Comparison of ENCODE assay signal across 1 cellular context in genomic region chr4:37686373-37687174, GRCh38.
TF ChIP-seq lines count a peak whose summit lies in the region.

TSS of gene RELL1 (minus strand) at chr4:37686376. CDS start at chr4:37686287, 89 bp downstream.

TF ChIP-seq in K562, 482 proteins besides CTCF, POLR2A, EP300 and RAD21 (continued from another document and continues in another):
- TF ChIP-seq MGA (IDR thresholded peaks at IDR 0.05), result peak; percentile 85
- TF ChIP-seq VEZF1 (CRISPR knock-in tag; IDR thresholded peaks at IDR 0.05), result peak; percentile 77
- TF ChIP-seq NUFIP1 (IDR thresholded peaks at IDR 0.05; ENCODE audit: partially characterized antibody), result no peak
- peak; percentile 36; the same call in 1 of the 2 replicates for TF ChIP-seq ZBTB7A (IDR thresholded peaks at IDR 0.05; ENCODE audit: borderline replicate concordance, control insufficient read depth, low read depth, low read length)
- 0 out of 2 replicates have a peak, but pooled peaks have one; percentile 15 for TF ChIP-seq SMC3 (conservative IDR thresholded peaks at IDR 0.05; ENCODE audit: insufficient read depth, low read depth, low read length)
- TF ChIP-seq DNMT1 (IDR thresholded peaks at IDR 0.05), result no peak
- TF ChIP-seq ZKSCAN1 (IDR thresholded peaks at IDR 0.05; ENCODE audit: low read depth, low read length), result no peak
- TF ChIP-seq YY1 (IDR thresholded peaks at IDR 0.05; ENCODE audit: borderline replicate concordance in 1 of 3, control insufficient read depth in 1 of 3, extremely low read depth in 1 of 3, insufficient read depth in 3 of 3, insufficient read length in 1 of 3, insufficient replicate concordance in 2 of 3, low read depth in 1 of 3, low read length in 2 of 3), result peak in 2 of 3 experiments; percentile 49 to 52
- TF ChIP-seq SP1 (CRISPR knock-in tag; IDR thresholded peaks at IDR 0.05), result peak; percentile 91
- TF ChIP-seq MNT (conservative IDR thresholded peaks at IDR 0.05), result peak; percentile 92 to 93
- TF ChIP-seq RBFOX2 (IDR thresholded peaks at IDR 0.05; ENCODE audit: low read depth, low read length), result peak; percentile 17; the same call in 1 of the 2 replicates
- TF ChIP-seq NR2C1 (IDR thresholded peaks at IDR 0.05), result no peak
- no peak for TF ChIP-seq NR2C1 (tag; IDR thresholded peaks at IDR 0.05)
- TF ChIP-seq ZNF407 (IDR thresholded peaks at IDR 0.05; ENCODE audit: low read depth), result no peak
- TF ChIP-seq GTF2B (IDR thresholded peaks at IDR 0.05; ENCODE audit: extremely low read depth, insufficient read length), result no peak
- peak; percentile 85 for TF ChIP-seq BHLHE40 (IDR thresholded peaks at IDR 0.05; ENCODE audit: low read length)
- TF ChIP-seq PHTF2 (CRISPR knock-in tag; IDR thresholded peaks at IDR 0.05), result no peak
- TF ChIP-seq MAZ (CRISPR knock-in tag; conservative IDR thresholded peaks at IDR 0.05 in 1 of 2, IDR thresholded peaks at IDR 0.05 in 1 of 2), result peak in 1 of 2 experiments; percentile 53
- no peak for TF ChIP-seq MTA3 (IDR thresholded peaks at IDR 0.05; ENCODE audit: borderline replicate concordance)
- TF ChIP-seq ZFP1 (CRISPR knock-in tag; IDR thresholded peaks at IDR 0.05), result 0 out of 2 replicates have a peak, but pooled peaks have one; percentile 17
- no peak for TF ChIP-seq HINFP (tag; conservative IDR thresholded peaks at IDR 0.05; ENCODE audit: low read depth)
- TF ChIP-seq FOS (IDR thresholded peaks at IDR 0.05; ENCODE audit: extremely low read depth, insufficient read length), result no peak
- no peak for TF ChIP-seq CBX8 (IDR thresholded peaks at IDR 0.05; ENCODE audit: borderline replicate concordance, extremely low read depth, low read depth, low read length, poor library complexity, severe bottlenecking)
- no peak for TF ChIP-seq E2F4 (CRISPR knock-in tag; IDR thresholded peaks at IDR 0.05; ENCODE audit: low read depth)
- no peak for TF ChIP-seq HCFC1 (IDR thresholded peaks at IDR 0.05; ENCODE audit: low read depth, low read length)
